In the genomic region with DNA sequence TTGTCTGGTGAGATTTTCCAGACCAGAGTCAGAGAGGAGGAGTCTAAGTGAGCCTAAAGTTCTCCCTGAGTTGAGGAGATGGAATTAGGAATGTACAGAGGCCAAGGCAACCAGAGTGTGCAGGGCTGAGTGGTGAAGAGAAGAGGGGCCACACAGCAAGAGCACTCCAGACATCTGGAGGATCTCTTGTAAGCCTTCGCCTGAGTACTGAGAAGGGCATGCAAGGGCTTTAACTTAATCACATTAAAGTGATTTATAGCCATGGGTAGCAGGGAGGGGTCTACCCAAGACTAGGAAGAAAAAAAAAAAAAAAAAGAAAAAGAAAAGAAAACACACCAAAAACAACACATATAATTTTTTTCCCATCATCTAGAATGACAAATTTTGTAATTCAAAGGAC, we compare ENCODE assay signal across 25 cellular contexts.
A peak's percentile ranks its signal among the peaks of the same experiment; 100 is the strongest.
DNase-seq lines count a peak whose midpoint lies in the region; ATAC-seq, FAIRE-seq and TF ChIP-seq lines count a peak whose summit lies in the region.
"Had no signal": no experiment of that assay in that cellular context is flagged by ENCODE, and none has a peak within 500 bp of the region (broad histone marks: within the 10 kb centered on the region; RNA-seq: fewer than 3 reads in every experiment).

No MANE protein-coding gene starts in this region.

- intact Hi-C loops in thyroid gland (cut with DNase I) = no loop called here
- intact Hi-C loops in naive thymus-derived CD4-positive, alpha-beta T cell (cut with micrococcal nuclease) = no loop called here

- H4K20me1 ChIP-seq in SK-N-SH (ENCODE audit: insufficient read depth) = no peaks in the 10 kb centered on the region

- POLR2A ChIA-PET in HEK293T (lab: Yijun Ruan, JAX) (no interaction called here), SK-N-SH (lab: Yijun Ruan, JAX) (no interaction called here)
- POLR2A ChIA-PET in naive thymus-derived CD4-positive, alpha-beta T cell (lab: Charles Lee) = no interaction called here

- H3K27ac Mint-ChIP-seq in naive thymus-derived CD4-positive, alpha-beta T cell = no peak overlapping the region
- H3K27ac Mint-ChIP-seq: CD8-positive, alpha-beta T cell had no signal

- DNase-seq in HEK293T (ENCODE audit: extremely low spot score) (peak; percentile 19), SK-N-SH (no peak), islet precursor cell (peak; percentile 82), thyroid gland (peak; percentile 14 to 32), coronary artery (ENCODE audit: low spot score) (no peak), HTR-8/SVneo (ENCODE audit: insufficient read length, low spot score) (no peak)
- DNase-seq in naive thymus-derived CD4-positive, alpha-beta T cell = no peak
- DNase-seq: Caco-2; CD8-positive, alpha-beta T cell; DMS 273 treated with DMSO at 0.1 percent for 48 hours; DMS79; EL; GF-D8; GOT3; HCEC 1CT; NCI-H1417 treated with DMSO at 0.1 percent for 48 hours; NCI-H1694 treated with DMSO at 0.1 percent for 48 hours; NCI-H2171; NCI-H345 had no signal

- peaks cover 10% of the 10 kb centered on the region; the same call in 1 of the 2 replicates for H3K9me3 ChIP-seq in SK-N-SH
- H3K9me3 ChIP-seq in thyroid gland = no peaks in the 10 kb centered on the region
- no peaks in the 10 kb centered on the region for H3K9me3 ChIP-seq in naive thymus-derived CD4-positive, alpha-beta T cell (ENCODE audit: control insufficient read depth in 2 of 3, low read length in 3 of 3)
- H3K9me3 ChIP-seq: A549, Caco-2 had no signal

- no peak for FAIRE-seq in HTR-8/SVneo (lab: Jason Lieb, UNC)
- FAIRE-seq: A549, GM12891 had no signal

- H3K27me3 Mint-ChIP-seq in naive thymus-derived CD4-positive, alpha-beta T cell = peaks cover 12 to 48% (median 45%) of the 10 kb centered on the region in 5 donors

- no peak overlapping the region for H3K4me3 ChIP-seq in SK-N-SH (ENCODE audit: low read depth in 2 of 2, low read length in 1 of 2)
- no peak overlapping the region for H3K4me3 ChIP-seq in thyroid gland (replicated peaks in 1 of 3)
- no peak overlapping the region for H3K4me3 ChIP-seq in coronary artery
- no peak overlapping the region for H3K4me3 ChIP-seq in naive thymus-derived CD4-positive, alpha-beta T cell (ENCODE audit: low read length)
- H3K4me3 ChIP-seq: A549 had no signal

- H3K27ac ChIP-seq in SK-N-SH (ENCODE audit: low read depth in 2 of 2, low read length in 1 of 2) (peak overlapping the region; percentile 11 to 91; a peak in 3 of 4 replicates), thyroid gland (peak overlapping the region in 2 of 3 donors; percentile 42 to 64), coronary artery (no peak overlapping the region)
- H3K27ac ChIP-seq in naive thymus-derived CD4-positive, alpha-beta T cell (ENCODE audit: low read depth, low read length) = no peak overlapping the region
- H3K27ac ChIP-seq: A549, C4-2B, HL-60, RWPE1 had no signal

- no peak for TF ChIP-seq EP300 in SK-N-SH (IDR thresholded peaks at IDR 0.05; ENCODE audit: borderline replicate concordance in 1 of 2, low read depth in 1 of 2, low read length in 1 of 2)

- no peak overlapping the region for H3K4me3 Mint-ChIP-seq in naive thymus-derived CD4-positive, alpha-beta T cell
- H3K4me3 Mint-ChIP-seq: CD8-positive, alpha-beta T cell had no signal

- peaks cover under 1% of the 10 kb centered on the region for H3F3A ChIP-seq in SK-N-SH (replicated peaks; ENCODE audit: insufficient read depth)

- H3K36me3 ChIP-seq in SK-N-SH (replicated peaks in 1 of 2; ENCODE audit: control insufficient read depth in 1 of 2, insufficient read depth in 2 of 2, low read length in 1 of 2) = peaks cover 0 to 3% of the 10 kb centered on the region in 2 experiments
- no peaks in the 10 kb centered on the region for H3K36me3 ChIP-seq in thyroid gland
- no peaks in the 10 kb centered on the region for H3K36me3 ChIP-seq in naive thymus-derived CD4-positive, alpha-beta T cell (ENCODE audit: control insufficient read depth in 2 of 3, insufficient read depth in 3 of 3, low read length in 3 of 3)

- no peaks in the 10 kb centered on the region for H3K9me2 ChIP-seq in SK-N-SH

- CTCF ChIA-PET in HEK293T (lab: Yijun Ruan, JAX) (no interaction called here), SK-N-SH (lab: Yijun Ruan, JAX) (interaction anchor here (1.2 kb wide), 1 partner anchor 42 kb away, joined by 3 read pairs; no protein-coding TSS in a partner anchor)
- CTCF ChIA-PET in naive thymus-derived CD4-positive, alpha-beta T cell (lab: Charles Lee) = no interaction called here

- H3K27me3 ChIP-seq in SK-N-SH (ENCODE audit: insufficient read depth) (no peaks in the 10 kb centered on the region), thyroid gland (no peaks in the 10 kb centered on the region)
- peaks cover 0 to 3% of the 10 kb centered on the region in 2 donors for H3K27me3 ChIP-seq in naive thymus-derived CD4-positive, alpha-beta T cell (ENCODE audit: control insufficient read depth in 2 of 2, insufficient read depth in 2 of 2, low read length in 2 of 2)

- H3K9me3 Mint-ChIP-seq in naive thymus-derived CD4-positive, alpha-beta T cell = peaks cover 0 to 6% (median 0%) of the 10 kb centered on the region in 11 donors
- H3K9me3 Mint-ChIP-seq: CD8-positive, alpha-beta T cell had no signal

- no peaks in the 10 kb centered on the region for H3K4me1 Mint-ChIP-seq in naive thymus-derived CD4-positive, alpha-beta T cell

- H2AFZ ChIP-seq in SK-N-SH (ENCODE audit: low read depth) = no peak overlapping the region

- no peak for TF ChIP-seq RAD21 in SK-N-SH (IDR thresholded peaks at IDR 0.05; ENCODE audit: low read length)

- H3K4me2 ChIP-seq in SK-N-SH = no peak overlapping the region
- H3K4me2 ChIP-seq: A549 had no signal

- TF ChIP-seq POLR2A in thyroid gland (IDR thresholded peaks at IDR 0.05) = no peak

- H3K4me1 ChIP-seq in SK-N-SH (ENCODE audit: control insufficient read depth in 1 of 2, insufficient read depth in 2 of 2, low read depth in 1 of 2, low read length in 1 of 2) (peaks cover 0 to 25% of the 10 kb centered on the region in 2 experiments; a peak in 2 of 4 replicates), thyroid gland (peaks cover 9 to 15% of the 10 kb centered on the region in 2 donors)
- no peaks in the 10 kb centered on the region for H3K4me1 ChIP-seq in naive thymus-derived CD4-positive, alpha-beta T cell (ENCODE audit: control insufficient read depth in 2 of 2, insufficient read depth in 2 of 2, low read length in 2 of 2)
- H3K4me1 ChIP-seq: A549, Caco-2 had no signal

- WGBS in SK-N-SH (ENCODE audit: low lambda C conversion rate) = 54% methylated on average over 1 of the region's 1 CpG
- WGBS in thyroid gland, 2 donors = 24 to 39% methylated on average over 1 of the region's 1 CpG

- H3K36me3 Mint-ChIP-seq in naive thymus-derived CD4-positive, alpha-beta T cell = no peaks in the 10 kb centered on the region
- H3K36me3 Mint-ChIP-seq: CD8-positive, alpha-beta T cell had no signal

- H3K9ac ChIP-seq in SK-N-SH = no peak overlapping the region

- no peak for ATAC-seq in naive thymus-derived CD4-positive, alpha-beta T cell
- ATAC-seq: A549; CD8-positive, alpha-beta T cell; Panc1 had no signal

- TF ChIP-seq CTCF in SK-N-SH (IDR thresholded peaks at IDR 0.05) = no peak
- no peak for TF ChIP-seq CTCF in thyroid gland (IDR thresholded peaks at IDR 0.05)
- TF ChIP-seq CTCF in coronary artery (IDR thresholded peaks at IDR 0.05) = no peak

- no peaks in the 10 kb centered on the region for H3K79me2 ChIP-seq in SK-N-SH (ENCODE audit: insufficient read depth)

TF ChIP-seq in HEK293T, 16 proteins besides CTCF, POLR2A, EP300 and RAD21:
- no peak for TF ChIP-seq FOXM1 (IDR thresholded peaks at IDR 0.05; ENCODE audit: borderline replicate concordance)
- TF ChIP-seq PKNOX1 (IDR thresholded peaks at IDR 0.05) = peak; percentile 74
- no peak for TF ChIP-seq L3MBTL2 (conservative IDR thresholded peaks at IDR 0.05)
- peak; percentile 85 for TF ChIP-seq ZNF384 (IDR thresholded peaks at IDR 0.05)
- TF ChIP-seq FOXK2 (IDR thresholded peaks at IDR 0.05) = no peak
- TF ChIP-seq ELF4 (IDR thresholded peaks at IDR 0.05) = no peak
- TF ChIP-seq FOXA1 (IDR thresholded peaks at IDR 0.05) = no peak

TF ChIP-seq in SK-N-SH, 30 proteins besides CTCF, POLR2A, EP300 and RAD21:
- no peak for TF ChIP-seq ZBTB33 (IDR thresholded peaks at IDR 0.05; ENCODE audit: borderline replicate concordance, low read depth)
- TF ChIP-seq YY1 (IDR thresholded peaks at IDR 0.05; ENCODE audit: low read depth) = no peak
- TF ChIP-seq TCF12 (IDR thresholded peaks at IDR 0.05) = peak; percentile 15; the same call in 1 of the 2 replicates
- no peak for TF ChIP-seq CHD2 (IDR thresholded peaks at IDR 0.05; ENCODE audit: low read length, partially characterized antibody)
- TF ChIP-seq IRF3 (IDR thresholded peaks at IDR 0.05; ENCODE audit: low read depth, low read length) = no peak

Comparison
In these comparisons a context has a peak if more than half of its experiments do, and no peak if none do; other contexts are left out.
1. DNase-seq: peak in HEK293T (single experiment), islet precursor cell (single experiment) and thyroid gland (2 of 2); none in SK-N-SH (single experiment), coronary artery (single experiment), naive thymus-derived CD4-positive, alpha-beta T cell (0 of 9) and HTR-8/SVneo (single experiment).
2. H3K27ac ChIP-seq: peak in SK-N-SH (2 of 2) and thyroid gland (2 of 3); none in coronary artery (0 of 2) and naive thymus-derived CD4-positive, alpha-beta T cell (single experiment).